In the genomic region with DNA sequence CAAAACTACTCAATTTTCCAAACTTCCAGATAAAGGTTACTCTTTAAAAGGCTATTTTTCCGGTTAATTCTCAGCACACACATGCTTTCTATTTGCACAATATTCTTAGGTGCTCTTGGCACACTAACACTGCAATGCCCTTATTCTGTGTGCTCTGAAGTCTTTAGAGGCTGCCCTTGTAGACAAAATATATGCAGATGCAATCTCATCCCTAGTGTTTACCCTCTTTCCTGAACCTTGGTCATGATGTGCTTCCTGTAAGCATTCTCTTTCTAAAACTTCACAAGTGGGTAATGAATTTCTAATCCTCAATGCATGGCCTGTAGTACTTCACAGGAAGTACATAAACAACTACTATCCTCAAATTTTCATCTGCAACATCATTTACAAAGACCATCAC, we compare ENCODE assay signal across 9 cellular contexts. TPM values are rescaled to one million over a fixed set of nuclear protein-coding genes. Genes with fewer than 3 reads are reported as not detected.
"Had no signal": no experiment of that assay in that cellular context is flagged by ENCODE, and none has a peak within 500 bp of the region (broad histone marks: within the 10 kb centered on the region; RNA-seq: fewer than 3 reads in every experiment).

No MANE protein-coding gene starts in this region.

- H2AFZ ChIP-seq: GM23338 had no signal

- ATAC-seq: GM23338 had no signal

- FAIRE-seq: H1, H54, HTR-8/SVneo had no signal

- H3K36me3 Mint-ChIP-seq: IgD-negative memory B cell had no signal

- H3K27ac Mint-ChIP-seq: GM23338, H9, IgD-negative memory B cell had no signal

- H3K4me3 Mint-ChIP-seq: GM23338, H9, IgD-negative memory B cell had no signal

- DNase-seq: H9, HCEC 1CT, KBM-7 had no signal

- H3K4me2 ChIP-seq: GM23338 had no signal

- H3K4me1 Mint-ChIP-seq: H9, IgD-negative memory B cell had no signal

- H3K4me3 ChIP-seq: GM23338 had no signal

RNA-seq across cellular contexts. Expression of a gene that starts 41.1 kb away (rescaled TPM):
- total RNA-seq: HT-29 had no signal
